In genomic region chr15:65101418-65101890, GRCh38 we compare ENCODE assay signal across 8 cellular contexts. TPM values are rescaled to one million over a fixed set of nuclear protein-coding genes. Genes with fewer than 3 reads are reported as not detected.
DNase-seq lines count a peak whose midpoint lies in the region; ATAC-seq and TF ChIP-seq lines count a peak whose summit lies in the region.

No MANE protein-coding gene starts in this region.

- H2AFZ ChIP-seq in neural progenitor cell (replicated peaks), result peak overlapping the region; percentile 67

- H3K9me3 Mint-ChIP-seq in neural progenitor cell, result no peaks in the 10 kb centered on the region

- DNase-seq in DMS53 (lab: John Stamatoyannopoulos, UW) (peak; percentile 59), DMS53 treated with DMSO at 0.1 percent for 48 hours (lab: John Stamatoyannopoulos, UW; ENCODE audit: unreplicated experiment) (no peak), NB4 (ENCODE audit: low read depth) (peak; percentile 68), fibroblast of villous mesenchyme (ENCODE audit: low read depth) (peak; percentile 72), neural progenitor cell (ENCODE audit: low spot score) (peak; percentile 90), upper lobe of right lung (peak; percentile 83)
- peak; percentile 56 for DNase-seq in activated T-cell treated with anti-CD3 and anti-CD28 coated beads, Interleukin-2, amount 50 U/mL, for 1 hour

- H3K4me1 Mint-ChIP-seq in neural progenitor cell, result no peaks in the 10 kb centered on the region

- no peaks in the 10 kb centered on the region for H3K79me2 ChIP-seq in neural progenitor cell (ENCODE audit: low read depth)

- peak overlapping the region; percentile 78 for H3K4me2 ChIP-seq in neural progenitor cell

- ATAC-seq in upper lobe of right lung (peak; percentile 87), HG03469 (IDR thresholded peaks at IDR 0.05; ENCODE audit: unreplicated experiment) (no peak)

- H3K27ac ChIP-seq in neural progenitor cell (no peak overlapping the region), upper lobe of right lung (no peak overlapping the region)

- H3K9ac ChIP-seq in neural progenitor cell, result no peak overlapping the region

- no peak overlapping the region for H3K4me3 Mint-ChIP-seq in neural progenitor cell

- no peak overlapping the region for H3K4me3 ChIP-seq in NB4 (ENCODE audit: low read depth, low read length)
- no peak overlapping the region for H3K4me3 ChIP-seq in fibroblast of villous mesenchyme (ENCODE audit: low read depth, low read length)
- H3K4me3 ChIP-seq in neural progenitor cell, result peak overlapping the region; percentile 43
- H3K4me3 ChIP-seq in upper lobe of right lung, result no peak overlapping the region

- peaks cover 2% of the 10 kb centered on the region for H3K27me3 Mint-ChIP-seq in neural progenitor cell (ENCODE audit: insufficient read depth, low read depth)

- H3F3A ChIP-seq in neural progenitor cell (ENCODE audit: low read depth), result peaks cover 2% of the 10 kb centered on the region

- peaks cover 16% of the 10 kb centered on the region for H3K27me3 ChIP-seq in neural progenitor cell
- H3K27me3 ChIP-seq in upper lobe of right lung, result no peaks in the 10 kb centered on the region

- TF ChIP-seq CTCF in NB4 (IDR thresholded peaks at IDR 0.05; ENCODE audit: low read depth, low read length) (peak; percentile 74), fibroblast of villous mesenchyme (IDR thresholded peaks at IDR 0.05; ENCODE audit: insufficient read depth, low read depth, low read length) (peak; percentile 91), neural progenitor cell (IDR thresholded peaks at IDR 0.05) (peak; percentile 97), upper lobe of right lung (IDR thresholded peaks at IDR 0.05) (peak; percentile 78)

- H3K4me1 ChIP-seq in neural progenitor cell (no peaks in the 10 kb centered on the region), upper lobe of right lung (no peaks in the 10 kb centered on the region)

- H3K9me3 ChIP-seq in neural progenitor cell (ENCODE audit: low read depth) (no peaks in the 10 kb centered on the region), upper lobe of right lung (no peaks in the 10 kb centered on the region)

- no peaks in the 10 kb centered on the region for H3K36me3 ChIP-seq in neural progenitor cell
- H3K36me3 ChIP-seq in upper lobe of right lung, result peaks cover 50% of the 10 kb centered on the region

- H3K27ac Mint-ChIP-seq in neural progenitor cell, result peak overlapping the region; percentile 46

- no peak for TF ChIP-seq POLR2A in NB4 (IDR thresholded peaks at IDR 0.05; ENCODE audit: extremely low read depth, insufficient read length)

- peaks cover 22% of the 10 kb centered on the region for H3K36me3 Mint-ChIP-seq in neural progenitor cell

- H4K20me1 ChIP-seq in neural progenitor cell (ENCODE audit: low read depth), result no peaks in the 10 kb centered on the region

- intact Hi-C loops in upper lobe of right lung (cut with DNase I), result no loop called here

RNA-seq across cellular contexts. Expression of gene UBAP1L, which starts 13.5 kb away (rescaled TPM):
- 1.7 and 2.3 TPM in 2 replicates for total RNA-seq in fibroblast of villous mesenchyme
- 0.39 and 1.1 TPM in 2 replicates for total RNA-seq in neural progenitor cell (ENCODE audit: low replicate concordance)
- 4.9 TPM for total RNA-seq in upper lobe of right lung

RNA-seq across cellular contexts. Expression of gene KBTBD13, which starts 24.9 kb away (rescaled TPM):
- total RNA-seq in fibroblast of villous mesenchyme, result not detected in 2 replicates
- not detected in 2 replicates for total RNA-seq in neural progenitor cell (ENCODE audit: low replicate concordance)
- not detected for total RNA-seq in upper lobe of right lung

RNA-seq across cellular contexts. Expression of gene PDCD7, which starts 32.2 kb away (rescaled TPM):
- total RNA-seq in fibroblast of villous mesenchyme (14.8 and 20.7 TPM in 2 replicates), neural progenitor cell (ENCODE audit: low replicate concordance) (24.7 and 26.2 TPM in 2 replicates), upper lobe of right lung (29.4 TPM)

RNA-seq across cellular contexts. Expression of gene RASL12, which starts 33.7 kb away (rescaled TPM):
- total RNA-seq in fibroblast of villous mesenchyme, result under 0.01 and 2.9 TPM in 2 replicates
- 5.8 and 7.7 TPM in 2 replicates for total RNA-seq in neural progenitor cell (ENCODE audit: low replicate concordance)
- total RNA-seq in upper lobe of right lung, result 20.2 TPM

RNA-seq across cellular contexts. Expression of gene SLC51B, which starts 56.3 kb away (rescaled TPM):
- not detected in 2 replicates for total RNA-seq in fibroblast of villous mesenchyme
- total RNA-seq in neural progenitor cell (ENCODE audit: low replicate concordance), result not detected in 2 replicates
- total RNA-seq in upper lobe of right lung, result 3.8 TPM
